In the genomic region with DNA sequence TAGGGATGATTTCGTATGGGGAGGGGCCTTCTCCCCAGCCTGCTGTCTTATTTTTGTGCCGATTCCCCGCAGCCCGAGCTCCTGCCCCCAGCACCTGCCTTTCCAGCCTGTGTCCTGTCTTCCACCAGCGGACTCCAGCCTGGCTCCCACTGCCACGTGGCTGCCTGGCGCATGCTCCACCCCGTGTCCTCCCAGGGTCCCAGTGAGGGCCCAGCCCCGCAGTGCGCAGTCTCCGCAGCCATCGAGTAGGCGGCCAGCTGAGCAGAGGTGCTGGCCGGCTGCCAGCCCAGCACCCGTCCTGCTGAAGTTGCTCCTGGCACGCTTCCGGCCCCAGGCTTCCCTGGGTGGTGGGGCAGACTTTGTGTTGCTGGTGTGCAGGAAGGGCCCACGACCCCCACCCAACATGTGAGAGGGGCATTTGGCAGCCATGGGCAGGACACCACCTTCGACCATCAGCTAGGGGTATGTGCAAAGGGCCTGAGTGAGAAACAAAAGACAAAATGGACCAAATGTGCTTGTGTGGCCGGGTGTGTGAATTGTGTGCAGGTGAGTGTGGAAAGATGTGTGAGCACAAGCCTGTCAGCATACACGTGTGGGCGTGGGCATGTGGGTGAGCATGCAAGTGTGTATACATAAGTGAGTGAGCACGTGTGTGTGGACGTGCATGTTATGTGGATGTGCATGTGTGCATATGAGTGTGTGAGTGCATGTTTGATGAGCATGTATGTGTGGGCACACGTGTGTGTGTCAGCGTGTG, we compare ENCODE assay signal across 13 cellular contexts. TPM values are rescaled to one million over a fixed set of nuclear protein-coding genes. Genes with fewer than 3 reads are reported as not detected.
A peak's percentile ranks its signal among the peaks of the same experiment; 100 is the strongest.
DNase-seq lines count a peak whose midpoint lies in the region; ATAC-seq, FAIRE-seq and TF ChIP-seq lines count a peak whose summit lies in the region.
"Had no signal": no experiment of that assay in that cellular context is flagged by ENCODE, and none has a peak within 500 bp of the region (broad histone marks: within the 10 kb centered on the region; RNA-seq: fewer than 3 reads in every experiment).

No MANE protein-coding gene starts in this region.

- in situ Hi-C loops in K562 (cut with MboI) (no loop called here), HepG2 (cut with HindIII; ENCODE audit: extremely low pct_ligation_motif_present, low pct_unique_long_range_greater_than_20kb) (no loop called here), HAP-1 (cut with MboI; ENCODE audit: low sequenced_read_pairs) (no loop called here)

- H3K27ac ChIP-seq in K562 (ENCODE audit: extremely low read depth, low read depth, low read length) (no peak overlapping the region), HepG2 (ENCODE audit: extremely low read length, insufficient read depth, low read length) (no peak overlapping the region), spleen (peak overlapping the region in 4 of 8 donors; percentile 5 to 43 (median 20))

- no peaks in the 10 kb centered on the region for H3K9me1 ChIP-seq in K562 (ENCODE audit: control insufficient read depth, insufficient read depth, low read length)

- no peak for TF ChIP-seq EP300 in K562 (IDR thresholded peaks at IDR 0.05; ENCODE audit: low read length)
- no peak for TF ChIP-seq EP300 in HepG2 (IDR thresholded peaks at IDR 0.05; ENCODE audit: low read depth in 2 of 2, low read length in 2 of 2)
- TF ChIP-seq EP300 in HepG2 (CRISPR knock-in tag; IDR thresholded peaks at IDR 0.05; ENCODE audit: borderline replicate concordance) = no peak

- FAIRE-seq in K562 (lab: Jason Lieb, UNC) = peak; percentile 52
- no peak for FAIRE-seq in HepG2 (lab: Jason Lieb, UNC)
- FAIRE-seq: GM18507 had no signal

- H3K4me1 ChIP-seq in K562 (replicated peaks in 1 of 2; ENCODE audit: control insufficient read depth in 2 of 2, insufficient read depth in 2 of 2, low read length in 2 of 2) (peaks cover 12 to 71% of the 10 kb centered on the region in 2 experiments), HepG2 (ENCODE audit: insufficient read depth, low read length) (no peaks in the 10 kb centered on the region), HAP-1 (peaks cover 2% of the 10 kb centered on the region; the same call in 1 of the 2 replicates), spleen (peaks cover 9 to 67% (median 38%) of the 10 kb centered on the region in 6 donors)

- POLR2A ChIA-PET in K562 (lab: Yijun Ruan, JAX) = interaction anchor here (0.7 to 4.0 kb wide), 8 partner anchors 10 to 816 kb away, joined by 3 to 38 read pairs (median 3); a partner anchor contains a TSS
- POLR2A ChIA-PET in HepG2 (lab: Yijun Ruan, JAX) = no interaction called here

- TF ChIP-seq RAD21 in K562 (CRISPR knock-in tag; conservative IDR thresholded peaks at IDR 0.05 in 1 of 2, IDR thresholded peaks at IDR 0.05 in 1 of 2) (no peak), HepG2 (CRISPR knock-in tag; IDR thresholded peaks at IDR 0.05) (no peak)

- DNase-seq in AG08396 (ENCODE audit: low spot score) = peak; percentile 69
- DNase-seq in Kasumi-1 (lab: John Stamatoyannopoulos, UW) = peak; percentile 45 to 69
- peak; percentile 85 to 100 (median 96) for DNase-seq in K562 (ENCODE audit: extremely low read depth in 1 of 4, low spot score in 3 of 4)
- DNase-seq in HepG2 (ENCODE audit: low spot score) = no peak
- DNase-seq in effector CD4-positive, alpha-beta T cell = no peak
- DNase-seq in HAP-1 (ENCODE audit: low spot score in 2 of 2) = no peak
- DNase-seq in NCI-H2227 treated with DMSO at 0.1 percent for 48 hours (lab: John Stamatoyannopoulos, UW) = no peak
- DNase-seq in spleen = no peak
- DNase-seq: activated T-cell treated with anti-CD3 and anti-CD28 coated beads, Interleukin-2, amount 50 U/mL, for 48 hours; effector memory CD4-positive, alpha-beta T cell; stimulated activated CD4-positive, alpha-beta T cell treated with anti-CD3 and anti-CD28 coated beads, Interleukin-2, amount 100 ng/mL, for 48 hours had no signal

- intact Hi-C loops in K562 (cut with micrococcal nuclease) (no loop called here), HepG2 (cut with micrococcal nuclease; ENCODE audit: unreplicated experiment) (no loop called here), spleen (cut with DNase I; ENCODE audit: low total_unique reads) (no loop called here)

- ATAC-seq in K562 (peak; percentile 39), HepG2 (no peak)

- H3K79me2 ChIP-seq in K562 (ENCODE audit: control insufficient read depth, insufficient read depth, low read length) (peaks cover 6% of the 10 kb centered on the region), HepG2 (ENCODE audit: insufficient read depth, low read length) (no peaks in the 10 kb centered on the region)

- H3K27me3 ChIP-seq in K562 (ENCODE audit: control insufficient read depth in 2 of 2, insufficient read depth in 2 of 2, low read length in 2 of 2) (peaks cover 33 to 50% of the 10 kb centered on the region in 2 experiments), HepG2 (ENCODE audit: control insufficient read depth in 1 of 2, insufficient read depth in 2 of 2, low read length in 2 of 2) (peaks cover 27 to 82% of the 10 kb centered on the region in 2 experiments; a peak in 4 of 5 replicates), HAP-1 (ENCODE audit: low read depth) (no peaks in the 10 kb centered on the region), spleen (replicated peaks in 1 of 7) (no peaks in the 10 kb centered on the region)

- H3K9ac ChIP-seq in K562 (ENCODE audit: insufficient read depth in 1 of 2, low read depth in 2 of 2, low read length in 2 of 2) (peak overlapping the region; percentile 29 to 79; a peak in 3 of 4 replicates), HepG2 (ENCODE audit: insufficient read depth, low read depth, low read length) (no peak overlapping the region)

- H4K20me1 ChIP-seq in K562 (replicated peaks; ENCODE audit: control insufficient read depth, insufficient read depth, low read length) (peaks cover 50% of the 10 kb centered on the region), HepG2 (ENCODE audit: insufficient read depth, low read length) (no peaks in the 10 kb centered on the region)

- H3K9me3 ChIP-seq in K562 (replicated peaks; ENCODE audit: control insufficient read depth, insufficient read depth, low read depth, low read length) = no peaks in the 10 kb centered on the region
- H3K9me3 ChIP-seq in HepG2 (ENCODE audit: low read length) = no peaks in the 10 kb centered on the region
- no peaks in the 10 kb centered on the region for H3K9me3 ChIP-seq in HAP-1
- no peaks in the 10 kb centered on the region for H3K9me3 ChIP-seq in spleen

- TF ChIP-seq CTCF in K562 (IDR thresholded peaks at IDR 0.05 in 2 of 3, conservative IDR thresholded peaks at IDR 0.05 in 1 of 3; ENCODE audit: insufficient read depth in 2 of 3, low read depth in 1 of 3, low read length in 3 of 3) (no peak), HepG2 (CRISPR knock-in tag; IDR thresholded peaks at IDR 0.05) (no peak), spleen (IDR thresholded peaks at IDR 0.05 in 8 of 11, conservative IDR thresholded peaks at IDR 0.05 in 3 of 11) (no peak)

- BruUV-seq in K562 (replicated peaks; lab: Mats Ljungman, UMichigan) (no TSS peak), HepG2 (replicated peaks; lab: Mats Ljungman, UMichigan) (no TSS peak)

- H3K36me3 ChIP-seq in K562 (ENCODE audit: control insufficient read depth, insufficient read depth, low read length) (no peaks in the 10 kb centered on the region), HepG2 (replicated peaks in 1 of 2; ENCODE audit: control insufficient read depth in 1 of 2, insufficient read depth in 2 of 2, low read length in 2 of 2) (no peaks in the 10 kb centered on the region), HAP-1 (replicated peaks) (no peaks in the 10 kb centered on the region), spleen (no peaks in the 10 kb centered on the region)

- H3K4me2 ChIP-seq in K562 (ENCODE audit: insufficient read depth, low read length) = peak overlapping the region; percentile 30
- H3K4me2 ChIP-seq in HepG2 (ENCODE audit: low read depth, low read length) = no peak overlapping the region

- WGBS in K562 (ENCODE audit: insufficient coverage, low coverage, missing lambda C conversion rate) = 20% methylated on average over 26 of the region's 26 CpGs
- WGBS in HepG2 (ENCODE audit: low lambda C conversion rate) = 18% methylated on average over 18 of the region's 26 CpGs
- WGBS in spleen, 5 donors = 73 to 85% (median 76%) methylated on average over 24 to 26 of the region's 26 CpGs

- CTCF ChIA-PET in K562 (lab: Yijun Ruan, JAX; ENCODE audit: low intra/inter-chr PET ratio) = no interaction called here
- CTCF ChIA-PET in HepG2 (lab: Yijun Ruan, JAX; ENCODE audit: low intra/inter-chr PET ratio, low total read pairs) = no interaction called here

- H3K4me3 ChIP-seq in K562 = no peak overlapping the region
- no peak overlapping the region for H3K4me3 ChIP-seq in HepG2 (replicated peaks in 1 of 3; ENCODE audit: insufficient read depth in 1 of 3, low read depth in 2 of 3, low read length in 3 of 3)
- H3K4me3 ChIP-seq in HAP-1 = no peak overlapping the region
- H3K4me3 ChIP-seq in spleen = no peak overlapping the region

- TF ChIP-seq POLR2A in K562 (conservative IDR thresholded peaks at IDR 0.05) (peak; percentile 28; the same call in 1 of the 2 replicates), HepG2 (IDR thresholded peaks at IDR 0.05; ENCODE audit: insufficient read depth in 1 of 2, low read depth in 2 of 2, low read length in 2 of 2) (no peak), spleen (IDR thresholded peaks at IDR 0.05) (no peak)

- peak overlapping the region; percentile 36 for H2AFZ ChIP-seq in K562 (ENCODE audit: low read depth, low read length)
- H2AFZ ChIP-seq in HepG2 (ENCODE audit: low read length) = no peak overlapping the region

RNA-seq across cellular contexts. Expression of a gene that starts 55.9 kb away (rescaled TPM):
- 0.62 and 4.8 TPM in 2 replicates for total RNA-seq in K562 (2011; cell fraction: chromatin; rRNA removed; ENCODE audit: low replicate concordance)
- 7.4 and 9.8 TPM in 2 replicates for total RNA-seq in K562 (2011; cell fraction: nucleolus; rRNA removed)
- 3.2 and 3.7 TPM in 2 replicates for total RNA-seq in K562 (2011; cell fraction: nucleoplasm; rRNA removed)
- 1.5 and 2.3 TPM in 2 replicates for total RNA-seq in K562 (2014; rRNA removed)
- not detected in 2 replicates for total RNA-seq in K562 (2014; rRNA removed; fragmentation: Illumina TruSeq; extraction: Trizol)
- 0.41 and 0.43 TPM in 2 replicates for total RNA-seq in K562 (2015; rRNA removed; fragmentation: Illumina TruSeq; extraction: Trizol)
- 2.8 and 3.0 TPM in 2 replicates for total RNA-seq in K562 (2021)
- 1.3 and 4.4 TPM in 2 replicates for polyA plus RNA-seq in K562 (2011; rRNA removed)
- 5.9 and 9.9 TPM in 2 replicates for polyA plus RNA-seq in K562 (2011; cell fraction: cytosol; rRNA removed)
- polyA plus RNA-seq in K562 (2011; cell fraction: nucleus; rRNA removed) = 2.9 and 3.5 TPM in 2 replicates
- polyA plus RNA-seq in K562 (2012) = 2.9 and 4.6 TPM in 2 replicates
- polyA plus RNA-seq in K562 (2014; fragmentation: Illumina TruSeq; extraction: Trizol) = 0.46 TPM in 1 of 2 replicates, not detected in the other
- polyA plus RNA-seq in K562 (2014; fragmentation: Nextera tagmentation; extraction: Ambion mirVana) = under 1 TPM in 1 of 2 experiments, not detected in 1; 0.04 TPM
- polyA plus RNA-seq in K562 (2014; rRNA removed) = 1.2 and 2.3 TPM in 2 replicates
- polyA minus RNA-seq in K562 (2011; rRNA and poly(A)+ RNA removed) = 1.0 and 1.5 TPM in 2 replicates
- 5.1 and 13.6 TPM in 2 replicates for polyA minus RNA-seq in K562 (2011; cell fraction: cytosol; rRNA and poly(A)+ RNA removed)
- 0.40 and 1.3 TPM in 2 replicates for polyA minus RNA-seq in K562 (2011; cell fraction: nucleus; rRNA and poly(A)+ RNA removed)
- 0.11 and 0.22 TPM in 2 replicates for total RNA-seq in HepG2 (2016; rRNA removed; fragmentation: Illumina TruSeq; extraction: Trizol)
- 0.20 and 0.35 TPM in 2 replicates for total RNA-seq in HepG2 (2016; cell fraction: cytosol; rRNA removed; fragmentation: Illumina TruSeq; extraction: Trizol; ENCODE audit: low read depth)
- total RNA-seq in HepG2 (2016; cell fraction: insoluble cytoplasmic fraction; rRNA removed; fragmentation: Illumina TruSeq; extraction: Trizol) = 0.10 and 0.35 TPM in 2 replicates
- 0.49 and 0.93 TPM in 2 replicates for total RNA-seq in HepG2 (2016; cell fraction: membrane; rRNA removed; fragmentation: Illumina TruSeq; extraction: Trizol)
- total RNA-seq in HepG2 (2016; cell fraction: nucleus; rRNA removed; fragmentation: Illumina TruSeq; extraction: Trizol) = 0.65 TPM in 1 of 2 replicates, not detected in the other
- polyA plus RNA-seq in HepG2 (2011; rRNA removed) = 0.54 and 0.77 TPM in 2 replicates
- polyA plus RNA-seq in HepG2 (2011; cell fraction: cytosol; rRNA removed) = 0.36 and 1.4 TPM in 2 replicates
- polyA plus RNA-seq in HepG2 (2011; cell fraction: nucleus; rRNA removed) = 0.54 and 1.4 TPM in 2 replicates
- polyA plus RNA-seq in HepG2 (2012) = 0.07 and 0.17 TPM in 2 replicates
- 0.42 and 0.51 TPM in 2 replicates for polyA plus RNA-seq in HepG2 (2016; cell fraction: cytosol; fragmentation: Illumina TruSeq; extraction: Trizol; ENCODE audit: low read depth)
- polyA plus RNA-seq in HepG2 (2016; cell fraction: insoluble cytoplasmic fraction; fragmentation: Illumina TruSeq; extraction: Trizol; ENCODE audit: low read depth) = 0.57 and 0.67 TPM in 2 replicates
- polyA plus RNA-seq in HepG2 (2016; cell fraction: membrane; fragmentation: Illumina TruSeq; extraction: Trizol; ENCODE audit: low read depth) = 0.86 and 1.3 TPM in 2 replicates
- 0.70 and 1.5 TPM in 2 replicates for polyA plus RNA-seq in HepG2 (2016; cell fraction: nucleus; fragmentation: Illumina TruSeq; extraction: Trizol; ENCODE audit: insufficient read depth, low read depth)
- polyA minus RNA-seq in HepG2 (2011; rRNA and poly(A)+ RNA removed; ENCODE audit: low replicate concordance) = 2.3 and 4.0 TPM in 2 replicates
- 0.99 and 1.4 TPM in 2 replicates for polyA minus RNA-seq in HepG2 (2011; cell fraction: cytosol; rRNA and poly(A)+ RNA removed)
- not detected in 2 replicates for polyA minus RNA-seq in HepG2 (2011; cell fraction: nucleus; rRNA and poly(A)+ RNA removed)
- total RNA-seq in spleen = 10 to 100 TPM in 2 of 7 donors, 1 to 10 TPM in 5; 4.5 to 11.8 (median 7.0) TPM
- 1 to 10 TPM; 1.5 to 6.5 (median 2.8) TPM for polyA plus RNA-seq in spleen
- polyA plus RNA-seq: IgD-negative memory B cell had no signal

Comparison
In these comparisons a context has a peak if more than half of its experiments do, and no peak if none do; other contexts are left out.
1. DNase-seq: peak in AG08396 (single experiment), Kasumi-1 (2 of 2) and K562 (4 of 4); none in HepG2 (single experiment), effector CD4-positive, alpha-beta T cell (single experiment), HAP-1 (0 of 2), NCI-H2227 treated with DMSO at 0.1 percent for 48 hours (single experiment) and spleen (single experiment).